In genomic region chr12:51951199-51951842, GRCh38 we compare ENCODE assay signal across 8 cellular contexts. TPM values are rescaled to one million over a fixed set of nuclear protein-coding genes. Genes with fewer than 3 reads are reported as not detected.
DNase-seq lines count a peak whose midpoint lies in the region; ATAC-seq and TF ChIP-seq lines count a peak whose summit lies in the region.

Gene ACVR1B (plus strand): TSS chr12:51951699. CDS start chr12:51951744, 45 bp downstream.

- TF ChIP-seq CTCF in left ventricle myocardium inferior (IDR thresholded peaks at IDR 0.05; ENCODE audit: borderline replicate concordance) (no peak), progenitor cell of endocrine pancreas (IDR thresholded peaks at IDR 0.05; ENCODE audit: unreplicated experiment) (no peak), upper lobe of left lung (IDR thresholded peaks at IDR 0.05) (peak in 1 of 6 experiments; percentile 8)

- peak; percentile 92 for ATAC-seq in HG02763 (IDR thresholded peaks at IDR 0.05; ENCODE audit: unreplicated experiment)
- ATAC-seq in upper lobe of left lung (ENCODE audit: low FRiP score in 2 of 2), result peak; percentile 94 to 96

- peak within 1 kb of the TSS; percentile 74 for H3K27ac Mint-ChIP-seq in T-helper 1 cell treated with Interleukin-12 subunit alpha and Interleukin-12 subunit beta and Interleukin-4 antibody, amounts not matched to agents 30 μg/mL and 1 μg/mL, for 36 hours
- H3K27ac Mint-ChIP-seq in progenitor cell of endocrine pancreas, result peak within 1 kb of the TSS; percentile 93

- H3K4me1 ChIP-seq in left ventricle myocardium inferior (peaks cover 51% of the 10 kb centered on the region), upper lobe of left lung (peaks cover 24 to 48% (median 35%) of the 10 kb centered on the region in 4 donors)

- H3K9me3 Mint-ChIP-seq in T-helper 1 cell treated with Interleukin-12 subunit alpha and Interleukin-12 subunit beta and Interleukin-4 antibody, amounts not matched to agents 30 μg/mL and 1 μg/mL, for 36 hours, result no peaks in the 10 kb centered on the region
- no peaks in the 10 kb centered on the region for H3K9me3 Mint-ChIP-seq in progenitor cell of endocrine pancreas (ENCODE audit: low read depth)

- DNase-seq in GM04504 (ENCODE audit: low read depth), result peak; percentile 71
- DNase-seq in NCI-H1694 treated with DMSO at 0.1 percent for 48 hours (lab: John Stamatoyannopoulos, UW), result peak; percentile 54
- peak; percentile 61 for DNase-seq in amniotic stem cell (lab: John Stamatoyannopoulos, UW)
- DNase-seq in left ventricle myocardium inferior, result peak; percentile 91
- peak; percentile 80 for DNase-seq in progenitor cell of endocrine pancreas (ENCODE audit: low spot score, unreplicated experiment)
- DNase-seq in upper lobe of left lung, result peak; percentile 94 to 98

- TF ChIP-seq EP300 in upper lobe of left lung (IDR thresholded peaks at IDR 0.05), result no peak

- WGBS in upper lobe of left lung, 2 donors, result 1% methylated on average over 29 to 36 of the region's 86 CpGs

- H3K36me3 ChIP-seq in left ventricle myocardium inferior (no peaks in the 10 kb centered on the region), upper lobe of left lung (no peaks in the 10 kb centered on the region)

- H3K9me3 ChIP-seq in left ventricle myocardium inferior (replicated peaks), result no peaks in the 10 kb centered on the region
- H3K9me3 ChIP-seq in upper lobe of left lung, result no peaks in the 10 kb centered on the region

- H3K4me3 ChIP-seq in left ventricle myocardium inferior (peak within 1 kb of the TSS; percentile 91), upper lobe of left lung (peak within 1 kb of the TSS; percentile 68 to 96 (median 87))

- peaks cover 2% of the 10 kb centered on the region for H3K36me3 Mint-ChIP-seq in T-helper 1 cell treated with Interleukin-12 subunit alpha and Interleukin-12 subunit beta and Interleukin-4 antibody, amounts not matched to agents 30 μg/mL and 1 μg/mL, for 36 hours (ENCODE audit: low read depth)
- H3K36me3 Mint-ChIP-seq in progenitor cell of endocrine pancreas (ENCODE audit: insufficient read depth), result no peaks in the 10 kb centered on the region

- peaks cover 75% of the 10 kb centered on the region for H3K27me3 Mint-ChIP-seq in T-helper 1 cell treated with Interleukin-12 subunit alpha and Interleukin-12 subunit beta and Interleukin-4 antibody, amounts not matched to agents 30 μg/mL and 1 μg/mL, for 36 hours (ENCODE audit: low read depth)
- H3K27me3 Mint-ChIP-seq in progenitor cell of endocrine pancreas, result peaks cover 33% of the 10 kb centered on the region

- H3K4me1 Mint-ChIP-seq in T-helper 1 cell treated with Interleukin-12 subunit alpha and Interleukin-12 subunit beta and Interleukin-4 antibody, amounts not matched to agents 30 μg/mL and 1 μg/mL, for 36 hours (ENCODE audit: low read depth), result peaks cover 21% of the 10 kb centered on the region
- H3K4me1 Mint-ChIP-seq in progenitor cell of endocrine pancreas (ENCODE audit: low read depth), result peaks cover 35% of the 10 kb centered on the region

- H3K4me3 Mint-ChIP-seq in T-helper 1 cell treated with Interleukin-12 subunit alpha and Interleukin-12 subunit beta and Interleukin-4 antibody, amounts not matched to agents 30 μg/mL and 1 μg/mL, for 36 hours, result peak within 1 kb of the TSS; percentile 94
- H3K4me3 Mint-ChIP-seq in progenitor cell of endocrine pancreas (ENCODE audit: low read depth), result peak within 1 kb of the TSS; percentile 90

- H3K27ac ChIP-seq in left ventricle myocardium inferior (replicated peaks) (peak within 1 kb of the TSS; percentile 89), upper lobe of left lung (peak within 1 kb of the TSS; percentile 89 to 96 (median 93))

- TF ChIP-seq POLR2A in upper lobe of left lung (IDR thresholded peaks at IDR 0.05), result peak in 3 of 4 donors; percentile 2 to 64 (median 16)

- intact Hi-C loops in left ventricle myocardium inferior (cut with micrococcal nuclease), result no loop called here

- H3K27me3 ChIP-seq in left ventricle myocardium inferior (ENCODE audit: low read depth), result no peaks in the 10 kb centered on the region
- H3K27me3 ChIP-seq in upper lobe of left lung, result no peaks in the 10 kb centered on the region

RNA-seq across cellular contexts. Expression of gene ACVR1B, which starts in this region (rescaled TPM):
- 8.5 TPM for total RNA-seq in left ventricle myocardium inferior
- 65.1 and 65.7 TPM in 2 replicates for total RNA-seq in progenitor cell of endocrine pancreas
- total RNA-seq in upper lobe of left lung, result 10 to 100 TPM; 13.0 to 44.9 (median 23.6) TPM

Comparison
In these comparisons a context has a peak if more than half of its experiments do, and no peak if none do; other contexts are left out.
1. Peak in every context shown above with its lines: DNase-seq, ATAC-seq, H3K4me3 ChIP-seq and H3K27ac ChIP-seq.